1 cellular context compared by ENCODE assay signal in the genomic region with DNA sequence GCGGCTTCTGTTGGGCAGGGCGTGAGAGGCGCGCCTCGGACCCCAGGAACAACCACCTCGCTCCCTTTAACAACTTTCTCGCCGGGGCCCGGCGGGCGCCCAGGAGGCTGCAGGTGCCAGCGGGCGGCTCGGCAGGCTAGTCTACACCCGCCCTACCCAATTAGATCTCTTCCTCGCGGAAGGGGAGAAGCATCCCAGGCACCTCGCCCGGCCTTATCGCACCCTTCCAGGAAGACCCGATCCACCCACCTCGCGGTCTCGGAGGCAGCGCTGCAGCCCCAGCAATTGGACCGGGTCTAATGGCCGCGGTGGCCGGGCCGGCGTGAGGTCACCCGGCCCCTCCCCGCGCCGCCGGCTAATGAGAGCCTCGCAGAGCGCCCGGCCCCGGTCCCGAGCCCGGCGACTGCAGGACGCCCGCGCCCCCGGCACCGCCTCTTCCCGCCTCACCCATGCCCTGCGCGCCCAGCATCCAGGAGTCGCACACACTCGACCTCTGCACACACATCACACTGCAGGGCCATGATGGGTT.
A peak's percentile ranks its signal among the peaks of the same experiment; 100 is the strongest.
TF ChIP-seq lines count a peak whose summit lies in the region.

Gene PLAAT3 (minus strand): TSS at position 298 of the 529 bp plus-strand sequence. CDS start 419 bp downstream, outside the sequence.

TF ChIP-seq in HEK293, 187 proteins besides CTCF, POLR2A, EP300 and RAD21 (continued from another document and continues in another):
- TF ChIP-seq, protein P1, sequence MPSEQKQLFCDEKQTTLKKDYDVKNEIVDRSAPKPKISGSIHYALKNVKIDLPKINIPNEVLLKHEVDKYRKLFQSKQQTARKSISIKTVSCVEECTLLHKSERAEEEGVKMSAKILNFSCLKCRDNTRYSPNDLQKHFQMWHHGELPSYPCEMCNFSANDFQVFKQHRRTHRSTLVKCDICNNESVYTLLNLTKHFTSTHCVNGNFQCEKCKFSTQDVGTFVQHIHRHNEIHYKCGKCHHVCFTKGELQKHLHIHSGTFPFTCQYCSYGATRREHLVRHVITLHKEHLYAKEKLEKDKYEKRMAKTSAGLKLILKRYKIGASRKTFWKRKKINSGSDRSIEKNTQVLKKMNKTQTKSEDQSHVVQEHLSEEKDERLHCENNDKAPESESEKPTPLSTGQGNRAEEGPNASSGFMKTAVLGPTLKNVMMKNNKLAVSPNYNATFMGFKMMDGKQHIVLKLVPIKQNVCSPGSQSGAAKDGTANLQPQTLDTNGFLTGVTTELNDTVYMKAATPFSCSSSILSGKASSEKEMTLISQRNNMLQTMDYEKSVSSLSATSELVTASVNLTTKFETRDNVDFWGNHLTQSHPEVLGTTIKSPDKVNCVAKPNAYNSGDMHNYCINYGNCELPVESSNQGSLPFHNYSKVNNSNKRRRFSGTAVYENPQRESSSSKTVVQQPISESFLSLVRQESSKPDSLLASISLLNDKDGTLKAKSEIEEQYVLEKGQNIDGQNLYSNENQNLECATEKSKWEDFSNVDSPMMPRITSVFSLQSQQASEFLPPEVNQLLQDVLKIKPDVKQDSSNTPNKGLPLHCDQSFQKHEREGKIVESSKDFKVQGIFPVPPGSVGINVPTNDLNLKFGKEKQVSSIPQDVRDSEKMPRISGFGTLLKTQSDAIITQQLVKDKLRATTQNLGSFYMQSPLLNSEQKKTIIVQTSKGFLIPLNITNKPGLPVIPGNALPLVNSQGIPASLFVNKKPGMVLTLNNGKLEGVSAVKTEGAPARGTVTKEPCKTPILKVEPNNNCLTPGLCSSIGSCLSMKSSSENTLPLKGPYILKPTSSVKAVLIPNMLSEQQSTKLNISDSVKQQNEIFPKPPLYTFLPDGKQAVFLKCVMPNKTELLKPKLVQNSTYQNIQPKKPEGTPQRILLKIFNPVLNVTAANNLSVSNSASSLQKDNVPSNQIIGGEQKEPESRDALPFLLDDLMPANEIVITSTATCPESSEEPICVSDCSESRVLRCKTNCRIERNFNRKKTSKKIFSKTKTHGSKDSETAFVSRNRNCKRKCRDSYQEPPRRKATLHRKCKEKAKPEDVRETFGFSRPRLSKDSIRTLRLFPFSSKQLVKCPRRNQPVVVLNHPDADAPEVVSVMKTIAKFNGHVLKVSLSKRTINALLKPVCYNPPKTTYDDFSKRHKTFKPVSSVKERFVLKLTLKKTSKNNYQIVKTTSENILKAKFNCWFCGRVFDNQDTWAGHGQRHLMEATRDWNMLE (tag by site-specific recombination; conservative IDR thresholded peaks at IDR 0.05; ENCODE audit: low read depth): no peak
- TF ChIP-seq, protein P2, sequence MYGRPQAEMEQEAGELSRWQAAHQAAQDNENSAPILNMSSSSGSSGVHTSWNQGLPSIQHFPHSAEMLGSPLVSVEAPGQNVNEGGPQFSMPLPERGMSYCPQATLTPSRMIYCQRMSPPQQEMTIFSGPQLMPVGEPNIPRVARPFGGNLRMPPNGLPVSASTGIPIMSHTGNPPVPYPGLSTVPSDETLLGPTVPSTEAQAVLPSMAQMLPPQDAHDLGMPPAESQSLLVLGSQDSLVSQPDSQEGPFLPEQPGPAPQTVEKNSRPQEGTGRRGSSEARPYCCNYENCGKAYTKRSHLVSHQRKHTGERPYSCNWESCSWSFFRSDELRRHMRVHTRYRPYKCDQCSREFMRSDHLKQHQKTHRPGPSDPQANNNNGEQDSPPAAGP (tag by site-specific recombination; IDR thresholded peaks at IDR 0.05): no peak
- TF ChIP-seq ZNF549 (tag by site-specific recombination; IDR thresholded peaks at IDR 0.05): no peak
- no peak for TF ChIP-seq BCL11A (tag by site-specific recombination; IDR thresholded peaks at IDR 0.05; ENCODE audit: low read depth)
- no peak for TF ChIP-seq ZNF416 (tag by site-specific recombination; IDR thresholded peaks at IDR 0.05)
- TF ChIP-seq TRIM28 (IDR thresholded peaks at IDR 0.05; ENCODE audit: borderline replicate concordance, low read length): no peak
- no peak for TF ChIP-seq TCF7L2 (IDR thresholded peaks at IDR 0.05; ENCODE audit: borderline replicate concordance, low read depth, low read length)
- peak; percentile 16; the same call in 1 of the 2 replicates for TF ChIP-seq KLF8 (tag by site-specific recombination; IDR thresholded peaks at IDR 0.05)
- TF ChIP-seq, protein P3, sequence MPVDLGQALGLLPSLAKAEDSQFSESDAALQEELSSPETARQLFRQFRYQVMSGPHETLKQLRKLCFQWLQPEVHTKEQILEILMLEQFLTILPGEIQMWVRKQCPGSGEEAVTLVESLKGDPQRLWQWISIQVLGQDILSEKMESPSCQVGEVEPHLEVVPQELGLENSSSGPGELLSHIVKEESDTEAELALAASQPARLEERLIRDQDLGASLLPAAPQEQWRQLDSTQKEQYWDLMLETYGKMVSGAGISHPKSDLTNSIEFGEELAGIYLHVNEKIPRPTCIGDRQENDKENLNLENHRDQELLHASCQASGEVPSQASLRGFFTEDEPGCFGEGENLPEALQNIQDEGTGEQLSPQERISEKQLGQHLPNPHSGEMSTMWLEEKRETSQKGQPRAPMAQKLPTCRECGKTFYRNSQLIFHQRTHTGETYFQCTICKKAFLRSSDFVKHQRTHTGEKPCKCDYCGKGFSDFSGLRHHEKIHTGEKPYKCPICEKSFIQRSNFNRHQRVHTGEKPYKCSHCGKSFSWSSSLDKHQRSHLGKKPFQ (tag by site-specific recombination; IDR thresholded peaks at IDR 0.05): no peak
- no peak for TF ChIP-seq ZNF121 (tag by site-specific recombination; IDR thresholded peaks at IDR 0.05)
- TF ChIP-seq ZBTB21 (tag by site-specific recombination; IDR thresholded peaks at IDR 0.05): no peak
- no peak for TF ChIP-seq ZNF112 (tag by site-specific recombination; IDR thresholded peaks at IDR 0.05)
- TF ChIP-seq ZBTB8A (tag by site-specific recombination; IDR thresholded peaks at IDR 0.05): peak; percentile 77
- no peak for TF ChIP-seq ZNF701 (tag by site-specific recombination; IDR thresholded peaks at IDR 0.05)
- no peak for TF ChIP-seq ZNF114 (tag by site-specific recombination; IDR thresholded peaks at IDR 0.05)
- TF ChIP-seq, protein P4, sequence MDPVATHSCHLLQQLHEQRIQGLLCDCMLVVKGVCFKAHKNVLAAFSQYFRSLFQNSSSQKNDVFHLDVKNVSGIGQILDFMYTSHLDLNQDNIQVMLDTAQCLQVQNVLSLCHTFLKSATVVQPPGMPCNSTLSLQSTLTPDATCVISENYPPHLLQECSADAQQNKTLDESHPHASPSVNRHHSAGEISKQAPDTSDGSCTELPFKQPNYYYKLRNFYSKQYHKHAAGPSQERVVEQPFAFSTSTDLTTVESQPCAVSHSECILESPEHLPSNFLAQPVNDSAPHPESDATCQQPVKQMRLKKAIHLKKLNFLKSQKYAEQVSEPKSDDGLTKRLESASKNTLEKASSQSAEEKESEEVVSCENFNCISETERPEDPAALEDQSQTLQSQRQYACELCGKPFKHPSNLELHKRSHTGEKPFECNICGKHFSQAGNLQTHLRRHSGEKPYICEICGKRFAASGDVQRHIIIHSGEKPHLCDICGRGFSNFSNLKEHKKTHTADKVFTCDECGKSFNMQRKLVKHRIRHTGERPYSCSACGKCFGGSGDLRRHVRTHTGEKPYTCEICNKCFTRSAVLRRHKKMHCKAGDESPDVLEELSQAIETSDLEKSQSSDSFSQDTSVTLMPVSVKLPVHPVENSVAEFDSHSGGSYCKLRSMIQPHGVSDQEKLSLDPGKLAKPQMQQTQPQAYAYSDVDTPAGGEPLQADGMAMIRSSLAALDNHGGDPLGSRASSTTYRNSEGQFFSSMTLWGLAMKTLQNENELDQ (tag by site-specific recombination; IDR thresholded peaks at IDR 0.05; ENCODE audit: low read depth): no peak
- no peak for TF ChIP-seq ZNF544 (tag by site-specific recombination; IDR thresholded peaks at IDR 0.05)
- TF ChIP-seq ZNF341 (tag by site-specific recombination; IDR thresholded peaks at IDR 0.05; ENCODE audit: low read depth): peak; percentile 61
- TF ChIP-seq ZNF639 (tag by site-specific recombination; IDR thresholded peaks at IDR 0.05): no peak
- no peak for TF ChIP-seq ZSCAN23 (tag by site-specific recombination; IDR thresholded peaks at IDR 0.05)
- no peak for TF ChIP-seq ZNF302 (tag by site-specific recombination; IDR thresholded peaks at IDR 0.05; ENCODE audit: low read depth)
- TF ChIP-seq KLF10 (tag by site-specific recombination; IDR thresholded peaks at IDR 0.05): no peak
- TF ChIP-seq ZNF324 (tag by site-specific recombination; IDR thresholded peaks at IDR 0.05): no peak
- no peak for TF ChIP-seq ZNF266 (tag by site-specific recombination; IDR thresholded peaks at IDR 0.05; ENCODE audit: low read depth)
- TF ChIP-seq ZEB2 (tag by site-specific recombination; IDR thresholded peaks at IDR 0.05): 0 out of 2 replicates have a peak, but pooled peaks have one; percentile 20
- no peak for TF ChIP-seq ZNF398 (tag by site-specific recombination; IDR thresholded peaks at IDR 0.05)
- no peak for TF ChIP-seq ZNF654 (tag by site-specific recombination; IDR thresholded peaks at IDR 0.05; ENCODE audit: low read depth)
- TF ChIP-seq ZNF223 (tag by site-specific recombination; IDR thresholded peaks at IDR 0.05): no peak
- no peak; the same call in 1 of the 2 replicates for TF ChIP-seq BCL11B (tag by site-specific recombination; IDR thresholded peaks at IDR 0.05; ENCODE audit: low read depth)
- no peak for TF ChIP-seq REST (tag by site-specific recombination; IDR thresholded peaks at IDR 0.05)
- TF ChIP-seq ZNF280D (tag by site-specific recombination; IDR thresholded peaks at IDR 0.05): no peak
- no peak; the same call in 1 of the 2 replicates for TF ChIP-seq ZNF561 (tag by site-specific recombination; IDR thresholded peaks at IDR 0.05; ENCODE audit: borderline replicate concordance)
- no peak for TF ChIP-seq ZNF48 (tag by site-specific recombination; IDR thresholded peaks at IDR 0.05)
- peak; percentile 38; the same call in 1 of the 2 replicates for TF ChIP-seq ZNF76 (tag by site-specific recombination; IDR thresholded peaks at IDR 0.05; ENCODE audit: borderline replicate concordance, low read depth)
- no peak for TF ChIP-seq KLF1 (tag by site-specific recombination; IDR thresholded peaks at IDR 0.05)
- no peak for TF ChIP-seq ZNF596 (tag by site-specific recombination; IDR thresholded peaks at IDR 0.05)
- peak; percentile 29 for TF ChIP-seq ZIC2 (tag by site-specific recombination; IDR thresholded peaks at IDR 0.05)
